In the genomic region with DNA sequence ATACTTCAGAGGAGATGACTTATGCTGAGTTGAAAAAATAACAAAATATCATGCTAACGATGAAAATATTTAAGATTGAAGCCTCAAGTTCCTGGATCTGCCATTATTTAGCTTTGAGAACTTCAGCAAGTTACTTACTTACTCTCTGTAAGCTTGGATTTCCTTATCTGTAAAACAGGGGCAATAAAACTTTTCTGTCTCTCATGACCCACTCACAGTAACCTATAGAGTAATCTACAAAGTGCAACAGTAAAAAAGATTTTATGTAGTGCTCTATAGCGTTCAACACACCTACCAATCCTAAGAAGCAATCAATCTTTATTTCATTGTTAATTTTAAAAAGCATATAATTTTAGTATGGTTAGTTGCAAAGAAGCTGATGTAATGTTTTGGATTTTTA, we compare ENCODE assay signal across 1 cellular context.
TF ChIP-seq lines count a peak whose summit lies in the region.

No MANE protein-coding gene starts in this region.

TF ChIP-seq in HEK293T, 16 proteins besides CTCF, POLR2A, EP300 and RAD21:
- TF ChIP-seq PKNOX1 (IDR thresholded peaks at IDR 0.05) (0 out of 2 replicates have a peak, but pooled peaks have one; percentile 4), HDGF (IDR thresholded peaks at IDR 0.05; ENCODE audit: borderline replicate concordance) (no peak)
TF ChIP-seq in HEK293T: peak in this region for 1.
